17 cellular contexts compared by ENCODE assay signal in genomic region chr3:66544619-66545429, GRCh38. TPM values are rescaled to one million over a fixed set of nuclear protein-coding genes. Genes with fewer than 3 reads are reported as not detected.
DNase-seq lines count a peak whose midpoint lies in the region; ATAC-seq and TF ChIP-seq lines count a peak whose summit lies in the region.
"Had no signal": no experiment of that assay in that cellular context is flagged by ENCODE, and none has a peak within 500 bp of the region (broad histone marks: within the 10 kb centered on the region; RNA-seq: fewer than 3 reads in every experiment).

No MANE protein-coding gene starts in this region.

- H2AK5ac ChIP-seq in neuronal stem cell (ENCODE audit: low read depth, low read length), result peak overlapping the region; percentile 56

- H3K27ac ChIP-seq in neuronal stem cell (replicated peaks; ENCODE audit: low read length) (no peak overlapping the region), foreskin keratinocyte (no peak overlapping the region)
- H3K27ac ChIP-seq: 22Rv1, BLaER1, C4-2B, GM23248 had no signal

- no peak for DNase-seq in activated CD4-positive, CD25-positive, alpha-beta regulatory T cell treated with anti-CD3 and anti-CD28 coated beads, Interleukin-2, amount 50 U/mL, for 72 hours
- DNase-seq in iris pigment epithelial cell (ENCODE audit: low read depth), result peak; percentile 17
- no peak for DNase-seq in neuronal stem cell (ENCODE audit: low spot score)
- DNase-seq in central memory CD4-positive, alpha-beta T cell, result no peak
- DNase-seq in foreskin keratinocyte, result no peak
- DNase-seq: Caco-2; CD4-positive, CD25-positive, alpha-beta regulatory T cell; CD8-positive, alpha-beta T cell; DMS153; DND-41; GM23248; H9 had no signal

- H2AFZ ChIP-seq in neuronal stem cell (ENCODE audit: low read length), result no peak overlapping the region
- H2AFZ ChIP-seq: GM23248 had no signal

- no peak for TF ChIP-seq CTCF in foreskin keratinocyte (conservative IDR thresholded peaks at IDR 0.05)

- H4K91ac ChIP-seq in neuronal stem cell (ENCODE audit: low read depth, low read length, poor library complexity), result no peak overlapping the region

- H2BK120ac ChIP-seq in neuronal stem cell (ENCODE audit: low read depth, low read length), result no peak overlapping the region

- H4K8ac ChIP-seq in neuronal stem cell (ENCODE audit: low read depth, low read length), result no peak overlapping the region

- no CpG with 5 or more reads among the region's 43 CpGs for WGBS in neuronal stem cell (ENCODE audit: extremely low coverage in 2 of 2, insufficient read length in 2 of 2, insufficient replicate concordance in 1 of 2), 2 donors

- H3K4me1 ChIP-seq in neuronal stem cell (ENCODE audit: control insufficient read depth in 2 of 2, insufficient read depth in 1 of 2, low read depth in 1 of 2, low read length in 2 of 2), result peaks cover 0 to 1% of the 10 kb centered on the region in 2 donors
- no peaks in the 10 kb centered on the region for H3K4me1 ChIP-seq in foreskin keratinocyte
- H3K4me1 ChIP-seq: Caco-2 had no signal

- H3K79me1 ChIP-seq in neuronal stem cell (ENCODE audit: low read depth, low read length), result no peaks in the 10 kb centered on the region

- H3K14ac ChIP-seq in neuronal stem cell (ENCODE audit: low read length), result peak overlapping the region; percentile 89

- H3K4me2 ChIP-seq in neuronal stem cell (ENCODE audit: insufficient read depth, low read length, poor library complexity, severe bottlenecking), result no peak overlapping the region
- H3K4me2 ChIP-seq: BLaER1 had no signal

- H3K23ac ChIP-seq in neuronal stem cell (ENCODE audit: low read depth, low read length, poor library complexity), result no peak overlapping the region

- H3K27me3 ChIP-seq in neuronal stem cell (ENCODE audit: control insufficient read depth in 3 of 3, insufficient read depth in 3 of 3, low read depth in 1 of 3, low read length in 3 of 3), result no peaks in the 10 kb centered on the region
- H3K27me3 ChIP-seq in foreskin keratinocyte, result no peaks in the 10 kb centered on the region
- H3K27me3 ChIP-seq: BLaER1 had no signal

- H2BK5ac ChIP-seq in neuronal stem cell (ENCODE audit: low read length), result no peak overlapping the region

- H3K9me3 ChIP-seq in neuronal stem cell (replicated peaks in 1 of 2; ENCODE audit: control insufficient read depth in 2 of 2, insufficient read depth in 1 of 2, low read depth in 1 of 2, low read length in 2 of 2), result peaks cover 0 to 3% of the 10 kb centered on the region in 2 donors
- H3K9me3 ChIP-seq: Caco-2 had no signal

- H3K4me3 ChIP-seq in neuronal stem cell (ENCODE audit: low read length in 2 of 2), result peak overlapping the region in 1 of 2 donors; percentile 54
- H3K4me3 ChIP-seq: BLaER1, GM23248 had no signal

- H3K9ac ChIP-seq in neuronal stem cell (ENCODE audit: low read depth, low read length, poor library complexity), result peak overlapping the region; percentile 60
- H3K9ac ChIP-seq: BLaER1, GM23248 had no signal

- peak overlapping the region; percentile 73 for H2BK12ac ChIP-seq in neuronal stem cell (ENCODE audit: low read length)

- H2BK15ac ChIP-seq in neuronal stem cell (ENCODE audit: low read length), result peak overlapping the region; percentile 81

- peak overlapping the region; percentile 11 for H3K18ac ChIP-seq in neuronal stem cell (ENCODE audit: low read length)

- no peak overlapping the region for H3K4ac ChIP-seq in neuronal stem cell (ENCODE audit: low read length)

- H3K36me3 ChIP-seq in neuronal stem cell (replicated peaks in 1 of 2; ENCODE audit: control insufficient read depth in 2 of 2, insufficient read depth in 2 of 2, low read length in 2 of 2), result no peaks in the 10 kb centered on the region
- H3K36me3 ChIP-seq: BLaER1 had no signal

- ATAC-seq in activated CD4-positive, CD25-positive, alpha-beta regulatory T cell treated with anti-CD3 and anti-CD28 coated beads, Interleukin-2, amount 50 U/mL, for 24 hours, result peak; percentile 70 to 71
- ATAC-seq in foreskin keratinocyte, result no peak
- ATAC-seq: CD8-positive, alpha-beta T cell; HCT116 had no signal

RNA-seq across cellular contexts. Expression of gene LRIG1, which starts 44.0 kb away (rescaled TPM):
- 183 TPM for polyA plus RNA-seq in neuronal stem cell (2013, experiment 1 of 2)
- polyA plus RNA-seq in neuronal stem cell (2013, experiment 2 of 2), result 174 TPM
- 7.9 and 15.2 TPM in 2 replicates for total RNA-seq in foreskin keratinocyte
- polyA plus RNA-seq in foreskin keratinocyte, result 2.6 and 6.8 TPM in 2 replicates
